Comparison of ENCODE assay signal across 15 cellular contexts in genomic region chr17:8924595-8924994, GRCh38. TPM values are rescaled to one million over a fixed set of nuclear protein-coding genes. Genes with fewer than 3 reads are reported as not detected.
A peak's percentile ranks its signal among the peaks of the same experiment; 100 is the strongest.
DNase-seq lines count a peak whose midpoint lies in the region; ATAC-seq and TF ChIP-seq lines count a peak whose summit lies in the region.
"Had no signal": no experiment of that assay in that cellular context is flagged by ENCODE, and none has a peak within 500 bp of the region (broad histone marks: within the 10 kb centered on the region; RNA-seq: fewer than 3 reads in every experiment).

No MANE protein-coding gene starts in this region.

- H3K4me3 ChIP-seq in A673 (ENCODE audit: low read depth, low read length, poor library complexity, severe bottlenecking), result no peak overlapping the region
- H3K4me3 ChIP-seq: SJCRH30, testis had no signal

- no peaks in the 10 kb centered on the region for H3K4me1 ChIP-seq in A673 (ENCODE audit: insufficient read depth, low read length, poor library complexity, severe bottlenecking)
- H3K4me1 ChIP-seq: SJCRH30, testis had no signal

- DNase-seq in GM10248 (ENCODE audit: extremely low spot score) (peak; percentile 53), NCI-H748 treated with DMSO at 0.1 percent for 48 hours (lab: John Stamatoyannopoulos, UW) (no peak), A673 (ENCODE audit: low spot score) (no peak), NCI-H1048 (lab: John Stamatoyannopoulos, UW) (no peak)
- DNase-seq: central memory CD4-positive, alpha-beta T cell; MV-4-11; NCI-H526; SJCRH30; testis; WERI-Rb-1 had no signal

- TF ChIP-seq CTCF in GM10248 (IDR thresholded peaks at IDR 0.05; ENCODE audit: control extremely low read depth, extremely low read depth, low read depth, missing control alignments) (no peak), A673 (conservative IDR thresholded peaks at IDR 0.05; ENCODE audit: low read depth, low read length) (no peak)

- ATAC-seq in GM18907 (IDR thresholded peaks at IDR 0.05; ENCODE audit: unreplicated experiment) (peak; percentile 84), GM21737 (IDR thresholded peaks at IDR 0.05; ENCODE audit: unreplicated experiment) (peak; percentile 68), HG03354 (IDR thresholded peaks at IDR 0.05; ENCODE audit: poor library complexity, severe bottlenecking, unreplicated experiment) (peak; percentile 84), HG03095 (IDR thresholded peaks at IDR 0.05; ENCODE audit: unreplicated experiment) (no peak)

- POLR2A ChIA-PET in GM10248 (lab: Yijun Ruan, JAX) (no interaction called here), A673 (lab: Charles Lee; ENCODE audit: low non-redundant PET) (no interaction called here)

- H3K27ac ChIP-seq in A673 (ENCODE audit: low read depth, low read length, poor library complexity, severe bottlenecking), result no peak overlapping the region
- H3K27ac ChIP-seq: SJCRH30, testis, WERI-Rb-1 had no signal

- BruUV-seq in A673 (replicated peaks; lab: Mats Ljungman, UMichigan), result no TSS peak

- CTCF ChIA-PET in GM10248 (lab: Yijun Ruan, JAX) (interaction anchor here (1.5 to 1.6 kb wide), 2 partner anchors 8 to 18 kb away, joined by 3 to 5 read pairs; no protein-coding TSS in a partner anchor), A673 (lab: Charles Lee) (no interaction called here)

- intact Hi-C loops in A673 (cut with micrococcal nuclease; ENCODE audit: unreplicated experiment), result no loop called here

- H3K27me3 ChIP-seq in A673 (replicated peaks; ENCODE audit: insufficient read depth, low read depth, low read length, poor library complexity), result peaks cover 7% of the 10 kb centered on the region
- H3K27me3 ChIP-seq: SJCRH30, testis had no signal

- H3K36me3 ChIP-seq in A673 (ENCODE audit: insufficient read depth, low read length, poor library complexity, severe bottlenecking), result no peaks in the 10 kb centered on the region
- H3K36me3 ChIP-seq: SJCRH30, WERI-Rb-1 had no signal

- H3K9me3 ChIP-seq in A673 (ENCODE audit: low read depth, low read length, poor library complexity, severe bottlenecking), result peaks cover 16% of the 10 kb centered on the region
- H3K9me3 ChIP-seq: SJCRH30, testis had no signal

RNA-seq across cellular contexts. Expression of gene PIK3R5, which starts 40.9 kb away (rescaled TPM):
- total RNA-seq in A673 (2021), result 0.09 and 0.24 TPM in 2 replicates
- total RNA-seq: SJCRH30 had no signal

RNA-seq across cellular contexts. Expression of gene PIK3R6, which starts 57.1 kb away (rescaled TPM):
- 0.13 TPM in 1 of 2 replicates, not detected in the other for total RNA-seq in A673 (2021)
- total RNA-seq: epithelial cell of proximal tubule, SJCRH30 had no signal
